In the genomic region with DNA sequence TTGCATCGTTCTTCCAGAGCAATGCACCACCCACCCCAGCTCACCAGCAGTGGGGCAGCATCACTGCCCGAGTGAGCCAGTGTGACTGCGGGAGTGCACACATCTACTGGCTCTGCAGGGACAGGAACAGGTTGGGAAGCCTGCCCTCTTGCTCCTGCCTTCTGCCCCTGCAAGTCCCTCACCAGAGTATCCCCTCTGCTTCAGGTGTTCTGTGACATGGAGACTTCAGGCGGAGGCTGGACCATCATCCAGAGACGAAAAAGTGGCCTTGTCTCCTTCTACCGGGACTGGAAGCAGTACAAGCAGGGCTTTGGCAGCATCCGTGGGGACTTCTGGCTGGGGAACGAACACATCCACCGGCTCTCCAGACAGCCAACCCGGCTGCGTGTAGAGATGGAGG, we compare ENCODE assay signal across 33 cellular contexts. TPM values are rescaled to one million over a fixed set of nuclear protein-coding genes. Genes with fewer than 3 reads are reported as not detected.
"Had no signal": no experiment of that assay in that cellular context is flagged by ENCODE, and none has a peak within 500 bp of the region (broad histone marks: within the 10 kb centered on the region; RNA-seq: fewer than 3 reads in every experiment).

No MANE protein-coding gene starts in this region.

- DNase-seq: activated effector memory CD4-positive, alpha-beta T cell treated with anti-CD3 and anti-CD28 coated beads, Interleukin-2, amount 50 U/mL, for 16 hours; activated effector memory CD4-positive, alpha-beta T cell treated with Interleukin-2 at 50 U/mL for 16 hours; activated gamma-delta T cell; activated gamma-delta T cell treated with Interleukin-2 at 50 U/mL for 16 hours; activated naive CD4-positive, alpha-beta T cell; activated naive CD4-positive, alpha-beta T cell treated with anti-CD3 and anti-CD28 coated beads for 36 hours; activated naive CD4-positive, alpha-beta T cell treated with anti-CD3 and anti-CD28 coated beads, Interleukin-2, amount 10 ng/mL, durations not matched to agents 7 days and 5 days; activated naive CD4-positive, alpha-beta T cell treated with Interleukin-2 at 50 U/mL for 16 hours; activated naive CD8-positive, alpha-beta T cell treated with anti-CD3 and anti-CD28 coated beads for 36 hours; activated naive CD8-positive, alpha-beta T cell treated with anti-CD3 and anti-CD28 coated beads, Interleukin-2, amount 10 ng/mL, durations not matched to agents 7 days and 5 days; activated naive CD8-positive, alpha-beta T cell treated with anti-CD3 and anti-CD28 coated beads, Interleukin-2, amount 50 U/mL, for 24 hours; activated T-cell treated with anti-CD3 and anti-CD28 coated beads, Interleukin-2, amount 50 U/mL, for 1 hour; activated T-cell treated with anti-CD3 and anti-CD28 coated beads, Interleukin-2, amount 50 U/mL, for 24 hours; activated T-cell treated with anti-CD3 and anti-CD28 coated beads, Interleukin-2, amount 50 U/mL, for 4 hours; activated T-cell treated with anti-CD3 and anti-CD28 coated beads, Interleukin-2, amount 50 U/mL, for 48 hours; activated T-cell treated with anti-CD3 and anti-CD28 coated beads, Interleukin-2, amount 50 U/mL, for 72 hours; adrenal gland; amniotic stem cell; amygdala; anterior cingulate cortex; aorta; body of pancreas; brain microvascular endothelial cell; central memory CD4-positive, alpha-beta T cell had no signal

- H3K9me3 ChIP-seq: adrenal gland, ascending aorta, body of pancreas, breast epithelium had no signal

- H3K4me1 ChIP-seq: ascending aorta, body of pancreas, breast epithelium had no signal

- H3K36me3 ChIP-seq: breast epithelium had no signal

- H3K4me3 ChIP-seq: adrenal gland, ascending aorta, body of pancreas, breast epithelium, cardiac muscle cell had no signal

- H3K27ac ChIP-seq: adrenal gland, ascending aorta, body of pancreas, brain microvascular endothelial cell, breast epithelium, cardiac muscle cell had no signal

- H3K27me3 ChIP-seq: adrenal gland, ascending aorta, body of pancreas, brain microvascular endothelial cell, breast epithelium, cardiac muscle cell had no signal

- ATAC-seq: activated naive CD4-positive, alpha-beta T cell treated with anti-CD3 and anti-CD28 coated beads, Interleukin-2, amount 50 U/mL, for 72 hours; activated naive CD8-positive, alpha-beta T cell treated with anti-CD3 and anti-CD28 coated beads, Interleukin-2, amount 50 U/mL, for 24 hours; activated T-cell treated with anti-CD3 and anti-CD28 coated beads, Interleukin-2, amount 50 U/mL, for 4 hours; activated T-cell treated with anti-CD3 and anti-CD28 coated beads, Interleukin-2, amount 50 U/mL, for 72 hours; activated T-helper 17 cell treated with anti-CD3 and anti-CD28 coated beads, Interleukin-2, amount 50 U/mL, for 72 hours; body of pancreas had no signal

RNA-seq across cellular contexts. Expression of a gene that starts 4.2 kb away (rescaled TPM):
- total RNA-seq: activated naive CD4-positive, alpha-beta T cell treated with anti-CD3 and anti-CD28 coated beads for 36 hours; activated naive CD4-positive, alpha-beta T cell treated with anti-CD3 and anti-CD28 coated beads, Interleukin-2, amount 50 U/mL, for 72 hours; activated naive CD8-positive, alpha-beta T cell treated with anti-CD3 and anti-CD28 coated beads for 36 hours; activated naive CD8-positive, alpha-beta T cell treated with anti-CD3 and anti-CD28 coated beads, Interleukin-2, amount 10 ng/mL, durations not matched to agents 7 days and 5 days; activated T-cell treated with anti-CD3 and anti-CD28 coated beads, Interleukin-2, amount 50 U/mL, for 4 hours; activated T-cell treated with anti-CD3 and anti-CD28 coated beads, Interleukin-2, amount 50 U/mL, for 72 hours; activated T-helper 1 cell treated with anti-CD3 and anti-CD28 coated beads, Interleukin-12 subunit alpha, Interleukin-12 subunit beta, Interleukin-2, Interleukin-4 antibody, amounts not matched to agents 30 ng/mL and 10 ng/mL and 1 ng/mL, durations not matched to agents 14 hours and 24 hours and 36 hours; activated T-helper 17 cell treated with anti-CD3 and anti-CD28 coated beads, Interleukin-2, amount 50 U/mL, for 72 hours; activated T-helper 2 cell treated with anti-CD3 and anti-CD28 coated beads, Interferon-gamma antibody, Interleukin-2, Interleukin-4, amounts not matched to agents 10 μg/mL and 5 μg/mL and 100 μg/mL, durations not matched to agents 14 hours and 24 hours and 36 hours; bronchial epithelial cell; cardiac muscle cell; chondrocyte had no signal
